ENCODE assay signal across 16 cellular contexts in the genomic region with DNA sequence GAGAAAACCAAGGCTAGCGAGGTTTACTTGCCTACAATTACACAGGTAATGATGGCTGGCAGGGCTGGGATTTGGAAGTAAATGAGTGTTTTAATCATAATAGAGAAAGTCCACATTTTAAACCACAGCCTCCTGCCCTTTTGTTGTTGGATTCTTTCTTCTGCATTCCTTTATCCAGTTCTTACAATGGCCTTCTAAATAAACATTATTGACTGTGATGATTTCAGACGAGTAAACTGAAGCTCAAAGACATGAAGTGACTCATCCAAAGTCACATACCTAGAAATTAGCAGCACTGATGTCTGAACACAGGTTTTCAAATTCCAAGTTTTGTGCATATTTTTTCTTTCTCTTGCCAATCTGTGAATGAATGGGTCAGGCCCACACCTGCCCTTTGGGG. TPM values are rescaled to one million over a fixed set of nuclear protein-coding genes. Genes with fewer than 3 reads are reported as not detected.
A peak's percentile ranks its signal among the peaks of the same experiment; 100 is the strongest.
DNase-seq lines count a peak whose midpoint lies in the region; TF ChIP-seq lines count a peak whose summit lies in the region.
"Had no signal": no experiment of that assay in that cellular context is flagged by ENCODE, and none has a peak within 500 bp of the region (broad histone marks: within the 10 kb centered on the region; RNA-seq: fewer than 3 reads in every experiment).

No MANE protein-coding gene starts in this region.

- intact Hi-C loops in colonic mucosa (cut with DNase I): no loop called here
- intact Hi-C loops in A673 (cut with micrococcal nuclease; ENCODE audit: unreplicated experiment): loop anchor here (5.0 kb wide), 1 partner anchor 81 kb away; no protein-coding TSS in a partner anchor

- H2BK120ac ChIP-seq in mesenchymal stem cell (ENCODE audit: low read depth, low read length): no peak overlapping the region

- no peaks in the 10 kb centered on the region for H3K27me3 ChIP-seq in BLaER1 treated with 17β-estradiol and CSF1 and Interleukin-3, amounts not matched to agents 10 nM and 100 nM
- H3K27me3 ChIP-seq in colonic mucosa (no peaks in the 10 kb centered on the region), mesenchymal stem cell (ENCODE audit: control insufficient read depth in 1 of 2, insufficient read depth in 1 of 2, low read length in 2 of 2) (no peaks in the 10 kb centered on the region), A673 (replicated peaks; ENCODE audit: insufficient read depth, low read depth, low read length, poor library complexity) (no peaks in the 10 kb centered on the region)
- H3K27me3 ChIP-seq: pancreas, testis had no signal

- H2AFZ ChIP-seq in mesenchymal stem cell (ENCODE audit: low read depth, low read length): no peak overlapping the region

- no peak overlapping the region for H3K9ac ChIP-seq in BLaER1 treated with 17β-estradiol and CSF1 and Interleukin-3, amounts not matched to agents 10 nM and 100 nM
- H3K9ac ChIP-seq in colonic mucosa (ENCODE audit: low read depth in 2 of 2, low read length in 2 of 2) (no peak overlapping the region), mesenchymal stem cell (ENCODE audit: low read length) (no peak overlapping the region)

- no peak overlapping the region for H4K91ac ChIP-seq in mesenchymal stem cell (ENCODE audit: low read length)

- peak overlapping the region in 1 of 2 experiments; percentile 5 for H3K18ac ChIP-seq in mesenchymal stem cell (ENCODE audit: low read depth in 1 of 2, low read length in 2 of 2)

- H3K4me2 ChIP-seq in BLaER1 treated with 17β-estradiol and CSF1 and Interleukin-3, amounts not matched to agents 10 nM and 100 nM: peak overlapping the region; percentile 48 to 72 (median 62); a peak in 20 of 22 replicates
- H3K4me2 ChIP-seq in mesenchymal stem cell (ENCODE audit: low read length, poor library complexity, severe bottlenecking): no peak overlapping the region

- H3K14ac ChIP-seq in mesenchymal stem cell (ENCODE audit: low read length in 2 of 2): no peak overlapping the region

- H2BK15ac ChIP-seq in mesenchymal stem cell (ENCODE audit: low read depth, poor library complexity, severe bottlenecking): no peak overlapping the region

- H3K36me3 ChIP-seq in BLaER1 treated with 17β-estradiol and CSF1 and Interleukin-3, amounts not matched to agents 10 nM and 100 nM: no peaks in the 10 kb centered on the region
- H3K36me3 ChIP-seq in colonic mucosa (no peaks in the 10 kb centered on the region), mesenchymal stem cell (ENCODE audit: control insufficient read depth in 1 of 2, insufficient read depth in 2 of 2, low read depth in 1 of 2, low read length in 2 of 2) (no peaks in the 10 kb centered on the region), A673 (ENCODE audit: insufficient read depth, low read length, poor library complexity, severe bottlenecking) (no peaks in the 10 kb centered on the region)
- H3K36me3 ChIP-seq: pancreas had no signal

- H2BK5ac ChIP-seq in mesenchymal stem cell (ENCODE audit: low read depth, low read length, poor library complexity, severe bottlenecking): no peak overlapping the region

- peak overlapping the region in 5 of 11 experiments; percentile 7 to 57 (median 39); a peak in 5 of 22 replicates for H3K27ac ChIP-seq in BLaER1 treated with 17β-estradiol and CSF1 and Interleukin-3, amounts not matched to agents 10 nM and 100 nM
- H3K27ac ChIP-seq in colonic mucosa (peak overlapping the region; percentile 1), mesenchymal stem cell (ENCODE audit: low read length, poor library complexity, severe bottlenecking) (no peak overlapping the region), A673 (ENCODE audit: low read depth, low read length, poor library complexity, severe bottlenecking) (no peak overlapping the region)
- H3K27ac ChIP-seq: pancreas had no signal

- peaks cover 0 to 23% (median 7%) of the 10 kb centered on the region in 11 experiments; a peak in 10 of 22 replicates for H3K9me3 ChIP-seq in BLaER1 treated with 17β-estradiol and CSF1 and Interleukin-3, amounts not matched to agents 10 nM and 100 nM (replicated peaks in 1 of 11)
- H3K9me3 ChIP-seq in colonic mucosa (no peaks in the 10 kb centered on the region), mesenchymal stem cell (ENCODE audit: control insufficient read depth, low read length) (no peaks in the 10 kb centered on the region), A673 (ENCODE audit: low read depth, low read length, poor library complexity, severe bottlenecking) (no peaks in the 10 kb centered on the region)
- H3K9me3 ChIP-seq: pancreas, testis had no signal

- BruUV-seq in A673 (replicated peaks; lab: Mats Ljungman, UMichigan): no TSS peak

- POLR2A ChIA-PET in A673 (lab: Charles Lee; ENCODE audit: low non-redundant PET): no interaction called here

- H3K4me3 ChIP-seq in BLaER1 treated with 17β-estradiol and CSF1 and Interleukin-3, amounts not matched to agents 10 nM and 100 nM: no peak overlapping the region
- H3K4me3 ChIP-seq in colonic mucosa: no peak overlapping the region
- H3K4me3 ChIP-seq in mesenchymal stem cell (ENCODE audit: insufficient read depth in 1 of 2, low read depth in 1 of 2, low read length in 2 of 2): no peak overlapping the region
- H3K4me3 ChIP-seq in A673 (ENCODE audit: low read depth, low read length, poor library complexity, severe bottlenecking): no peak overlapping the region
- H3K4me3 ChIP-seq: pancreas, testis had no signal

- TF ChIP-seq CTCF in colonic mucosa (IDR thresholded peaks at IDR 0.05) (no peak), A673 (conservative IDR thresholded peaks at IDR 0.05; ENCODE audit: low read depth, low read length) (no peak)

- CTCF ChIA-PET in A673 (lab: Charles Lee): no interaction called here

- no peaks in the 10 kb centered on the region for H3K79me1 ChIP-seq in mesenchymal stem cell (replicated peaks; ENCODE audit: low read length, poor library complexity, severe bottlenecking)

- 50% methylated on average over 2 of the region's 2 CpGs for WGBS in mesenchymal stem cell

- no peak overlapping the region for H2BK12ac ChIP-seq in mesenchymal stem cell (ENCODE audit: low read length in 2 of 2)

- DNase-seq in LHCN-M2 (ENCODE audit: low read depth) (peak; percentile 41), colonic mucosa (no peak), mesenchymal stem cell (peak; percentile 33), A673 (ENCODE audit: low spot score) (no peak), NCI-H226 (no peak), NCI-H1105 treated with DMSO at 0.1 percent for 48 hours (lab: John Stamatoyannopoulos, UW) (no peak), SK-N-DZ (ENCODE audit: low spot score) (no peak)
- DNase-seq: activated CD8-positive, alpha-beta memory T cell treated with anti-CD3 and anti-CD28 coated beads, Interleukin-2, amount 50 U/mL, for 4 hours; cortex of kidney; DMS 273 treated with DMSO at 0.1 percent for 48 hours; NCI-H1048; NCI-H345; pancreas; stimulated activated CD4-positive, alpha-beta T cell treated with anti-CD3 and anti-CD28 coated beads, Interleukin-15, amount 100 ng/mL, for 24 hours; testis had no signal

- no peaks in the 10 kb centered on the region for H4K20me1 ChIP-seq in BLaER1 treated with 17β-estradiol and CSF1 and Interleukin-3, amounts not matched to agents 10 nM and 100 nM

- H2AK5ac ChIP-seq in mesenchymal stem cell (ENCODE audit: low read length, severe bottlenecking): no peak overlapping the region

- no peak overlapping the region for H3K23ac ChIP-seq in mesenchymal stem cell (ENCODE audit: low read length in 2 of 2)

- no peak overlapping the region for H3K4ac ChIP-seq in mesenchymal stem cell (ENCODE audit: low read depth in 1 of 2, low read length in 2 of 2)

- H3K4me1 ChIP-seq in BLaER1 treated with 17β-estradiol and CSF1 and Interleukin-3, amounts not matched to agents 10 nM and 100 nM: peaks cover 15 to 43% (median 23%) of the 10 kb centered on the region in 10 experiments
- H3K4me1 ChIP-seq in colonic mucosa (no peaks in the 10 kb centered on the region), mesenchymal stem cell (ENCODE audit: control insufficient read depth, insufficient read depth, low read depth, low read length) (peaks cover 2% of the 10 kb centered on the region), A673 (ENCODE audit: insufficient read depth, low read length, poor library complexity, severe bottlenecking) (peaks cover 24% of the 10 kb centered on the region)
- H3K4me1 ChIP-seq: pancreas had no signal

- H4K8ac ChIP-seq in mesenchymal stem cell (ENCODE audit: low read length): no peak overlapping the region

RNA-seq across cellular contexts. Expression of gene C1QTNF7, which starts 51.2 kb away (rescaled TPM):
- total RNA-seq in LHCN-M2 (2014; rRNA removed) (not detected in 2 replicates), colonic mucosa (1 to 10 TPM in 1 of 2 donors, under 1 TPM in 1; 0.94 to 4.2 TPM), A673 (2021) (0.21 TPM in 1 of 2 replicates, not detected in the other)
- polyA plus RNA-seq in LHCN-M2 (2012): not detected
- 3.8 TPM for polyA plus RNA-seq in mesenchymal stem cell (2013, experiment 1 of 2)
- 4.1 TPM for polyA plus RNA-seq in mesenchymal stem cell (2013, experiment 2 of 2)
- not detected in 2 replicates for polyA plus RNA-seq in SK-N-DZ (2014; cell fraction: cytosol; rRNA removed)
- not detected in 2 replicates for polyA plus RNA-seq in SK-N-DZ (2014; cell fraction: nucleus; rRNA removed)

Comparison
In these comparisons a context has a peak if more than half of its experiments do, and no peak if none do; other contexts are left out.
1. DNase-seq: peak in LHCN-M2 (single experiment) and mesenchymal stem cell (single experiment); none in colonic mucosa (single experiment), A673 (single experiment), NCI-H226 (single experiment), NCI-H1105 treated with DMSO at 0.1 percent for 48 hours (single experiment) and SK-N-DZ (single experiment).